In the genomic region with DNA sequence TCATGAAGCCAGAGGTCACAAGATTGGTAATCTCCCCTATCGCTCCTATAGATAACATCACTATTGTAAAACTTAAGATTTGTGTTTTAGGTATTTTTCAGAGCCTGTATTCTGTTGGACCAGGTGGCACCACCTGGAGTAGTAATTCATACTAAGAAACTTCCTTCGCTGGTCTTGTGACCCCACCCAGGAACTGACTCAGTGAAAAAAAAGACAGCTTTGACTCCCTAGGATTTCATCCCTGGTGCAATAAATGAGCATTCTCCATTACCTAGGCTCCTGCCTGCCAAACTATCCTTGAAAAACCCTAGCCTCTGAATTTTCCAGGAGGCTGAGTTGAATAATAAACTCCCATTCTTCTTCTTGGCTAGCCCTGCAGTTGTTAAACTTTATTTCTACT, we compare ENCODE assay signal across 2 cellular contexts.
TF ChIP-seq lines count a peak whose summit lies in the region.

No MANE protein-coding gene starts in this region.

TF ChIP-seq in K562, 482 proteins besides CTCF, POLR2A, EP300 and RAD21:
- TF ChIP-seq L3MBTL2 (IDR thresholded peaks at IDR 0.05) (no peak), ZFP30 (CRISPR knock-in tag; IDR thresholded peaks at IDR 0.05; ENCODE audit: borderline replicate concordance) (no peak), TFE3 (CRISPR knock-in tag; IDR thresholded peaks at IDR 0.05) (no peak), POLR3A (IDR thresholded peaks at IDR 0.05; ENCODE audit: borderline replicate concordance, extremely low read depth, insufficient read depth, insufficient read length) (no peak), PHF21A (IDR thresholded peaks at IDR 0.05; ENCODE audit: borderline replicate concordance, low read depth) (no peak), ARID2 (IDR thresholded peaks at IDR 0.05) (no peak), NFIC (IDR thresholded peaks at IDR 0.05) (no peak), ELF1 (tag; IDR thresholded peaks at IDR 0.05) (no peak), XRCC5 (IDR thresholded peaks at IDR 0.05; ENCODE audit: low read depth, low read length) (no peak), ZNF347 (CRISPR knock-in tag; IDR thresholded peaks at IDR 0.05; ENCODE audit: low read depth) (no peak), NFXL1 (CRISPR knock-in tag; IDR thresholded peaks at IDR 0.05) (no peak), DPF2 (IDR thresholded peaks at IDR 0.05) (no peak), ZNF3 (CRISPR knock-in tag; IDR thresholded peaks at IDR 0.05) (no peak), C11orf30 (IDR thresholded peaks at IDR 0.05; ENCODE audit: low read depth) (no peak), IFI16 (CRISPR knock-in tag; IDR thresholded peaks at IDR 0.05) (no peak), KAT7 (CRISPR knock-in tag; IDR thresholded peaks at IDR 0.05; ENCODE audit: borderline replicate concordance) (no peak), ZFP91 (CRISPR knock-in tag; IDR thresholded peaks at IDR 0.05) (no peak)
- TF ChIP-seq, protein P1, sequence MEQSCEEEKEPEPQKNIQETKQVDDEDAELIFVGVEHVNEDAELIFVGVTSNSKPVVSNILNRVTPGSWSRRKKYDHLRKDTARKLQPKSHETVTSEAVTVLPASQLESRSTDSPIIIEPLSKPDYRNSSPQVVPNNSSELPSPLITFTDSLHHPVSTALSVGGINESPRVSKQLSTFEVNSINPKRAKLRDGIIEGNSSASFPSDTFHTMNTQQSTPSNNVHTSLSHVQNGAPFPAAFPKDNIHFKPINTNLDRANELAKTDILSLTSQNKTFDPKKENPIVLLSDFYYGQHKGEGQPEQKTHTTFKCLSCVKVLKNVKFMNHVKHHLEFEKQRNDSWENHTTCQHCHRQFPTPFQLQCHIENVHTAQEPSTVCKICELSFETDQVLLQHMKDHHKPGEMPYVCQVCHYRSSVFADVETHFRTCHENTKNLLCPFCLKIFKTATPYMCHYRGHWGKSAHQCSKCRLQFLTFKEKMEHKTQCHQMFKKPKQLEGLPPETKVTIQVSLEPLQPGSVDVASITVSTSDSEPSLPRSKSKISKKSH (CRISPR knock-in tag; IDR thresholded peaks at IDR 0.05): no peak
- TF ChIP-seq, protein P2, sequence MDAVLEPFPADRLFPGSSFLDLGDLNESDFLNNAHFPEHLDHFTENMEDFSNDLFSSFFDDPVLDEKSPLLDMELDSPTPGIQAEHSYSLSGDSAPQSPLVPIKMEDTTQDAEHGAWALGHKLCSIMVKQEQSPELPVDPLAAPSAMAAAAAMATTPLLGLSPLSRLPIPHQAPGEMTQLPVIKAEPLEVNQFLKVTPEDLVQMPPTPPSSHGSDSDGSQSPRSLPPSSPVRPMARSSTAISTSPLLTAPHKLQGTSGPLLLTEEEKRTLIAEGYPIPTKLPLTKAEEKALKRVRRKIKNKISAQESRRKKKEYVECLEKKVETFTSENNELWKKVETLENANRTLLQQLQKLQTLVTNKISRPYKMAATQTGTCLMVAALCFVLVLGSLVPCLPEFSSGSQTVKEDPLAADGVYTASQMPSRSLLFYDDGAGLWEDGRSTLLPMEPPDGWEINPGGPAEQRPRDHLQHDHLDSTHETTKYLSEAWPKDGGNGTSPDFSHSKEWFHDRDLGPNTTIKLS (IDR thresholded peaks at IDR 0.05; ENCODE audit: borderline replicate concordance, low read depth): no peak

TF ChIP-seq in GM12891, 5 proteins besides CTCF, POLR2A, EP300 and RAD21:
- TF ChIP-seq PAX5 (IDR thresholded peaks at IDR 0.05; ENCODE audit: insufficient read depth, low read length, severe bottlenecking): no peak
- no peak for TF ChIP-seq POU2F2 (IDR thresholded peaks at IDR 0.05; ENCODE audit: low read depth, low read length)
- no peak for TF ChIP-seq SPI1 (IDR thresholded peaks at IDR 0.05; ENCODE audit: low read depth, low read length)
- TF ChIP-seq POLR2AphosphoS5 (IDR thresholded peaks at IDR 0.05; ENCODE audit: low read depth, low read length): no peak
- TF ChIP-seq TAF1 (IDR thresholded peaks at IDR 0.05; ENCODE audit: low read depth, low read length): no peak
